Comparison of ENCODE assay signal across 19 cellular contexts in genomic region chr11:36116161-36116560, GRCh38.
DNase-seq lines count a peak whose midpoint lies in the region; ATAC-seq, FAIRE-seq and TF ChIP-seq lines count a peak whose summit lies in the region.
"Had no signal": no experiment of that assay in that cellular context is flagged by ENCODE, and none has a peak within 500 bp of the region (broad histone marks: within the 10 kb centered on the region; RNA-seq: fewer than 3 reads in every experiment).

No MANE protein-coding gene starts in this region.

- in situ Hi-C loops in G401 (cut with HindIII; ENCODE audit: low sequenced_read_pairs): no loop called here

- H3K14ac ChIP-seq in H1 (ENCODE audit: insufficient read length): no peak overlapping the region

- H3K27ac Mint-ChIP-seq in glutamatergic neuron (ENCODE audit: unreplicated experiment): peak overlapping the region; percentile 85
- H3K27ac Mint-ChIP-seq: B cell; CD8-positive, alpha-beta T cell; GM23338; IgD-negative memory B cell had no signal

- no peak overlapping the region for H2BK12ac ChIP-seq in H1 (ENCODE audit: low read depth, low read length)

- H3K23ac ChIP-seq in H1 (ENCODE audit: insufficient read length): no peak overlapping the region

- peak overlapping the region; percentile 20 for H4K91ac ChIP-seq in H1 (replicated peaks; ENCODE audit: insufficient read length, low read length)

- H3K4me2 ChIP-seq in H1 (ENCODE audit: insufficient read depth in 1 of 2, low read depth in 2 of 2, low read length in 2 of 2): no peak overlapping the region
- H3K4me2 ChIP-seq: GM23338 had no signal

- TF ChIP-seq EP300 in H1 (IDR thresholded peaks at IDR 0.05; ENCODE audit: borderline replicate concordance in 1 of 2, low read depth in 2 of 2, low read length in 2 of 2): no peak

- TF ChIP-seq RAD21 in H1 (IDR thresholded peaks at IDR 0.05 in 1 of 2, conservative IDR thresholded peaks at IDR 0.05 in 1 of 2; ENCODE audit: low read depth in 2 of 2, low read length in 2 of 2): no peak

- H4K8ac ChIP-seq in H1 (ENCODE audit: extremely low read depth, insufficient read depth, low read length): no peak overlapping the region

- H3K27ac ChIP-seq in H1 (ENCODE audit: low read depth, low read length): no peak overlapping the region
- H3K27ac ChIP-seq: C4-2B had no signal

- H2BK5ac ChIP-seq in H1 (ENCODE audit: low read depth, low read length): no peak overlapping the region

- H3K9ac ChIP-seq in H1 (replicated peaks in 1 of 4; ENCODE audit: extremely low read depth in 1 of 4, low read depth in 3 of 4, low read length in 3 of 4): no peak overlapping the region

- no peak for TF ChIP-seq POLR2A in H1 (IDR thresholded peaks at IDR 0.05; ENCODE audit: control extremely low read depth in 1 of 2, low read depth in 2 of 2, low read length in 2 of 2)

- POLR2A ChIA-PET in H1 (lab: Charles Lee; ENCODE audit: partially characterized antibody) (no interaction called here), GM10248 (lab: Yijun Ruan, JAX) (no interaction called here)

- DNase-seq in G401 (ENCODE audit: low spot score) (peak; percentile 80), NCI-H2171 (lab: John Stamatoyannopoulos, UW) (peak; percentile 86), H1 (ENCODE audit: low read depth in 1 of 2, low spot score in 2 of 2) (no peak), glutamatergic neuron (peak; percentile 40), GM10248 (ENCODE audit: extremely low spot score) (no peak)
- no peak for DNase-seq in activated naive CD4-positive, alpha-beta T cell (lab: John Stamatoyannopoulos, UW)
- DNase-seq: ACHN; CD8-positive, alpha-beta T cell; COR-L47; DMS53; H9 had no signal

- H2BK15ac ChIP-seq in H1 (ENCODE audit: low read length): no peak overlapping the region

- H2BK120ac ChIP-seq in H1 (replicated peaks; ENCODE audit: low read depth, low read length): no peak overlapping the region

- CTCF ChIA-PET in H1 (lab: Charles Lee; ENCODE audit: partially characterized antibody) (interaction anchor here (0.6 to 2.3 kb wide), 10 partner anchors 9 to 316 kb away, joined by 3 to 10 read pairs (median 4); no protein-coding TSS in a partner anchor), GM10248 (lab: Yijun Ruan, JAX) (interaction anchor here (1.0 to 2.1 kb wide), 6 partner anchors 8 to 500 kb away, joined by 3 to 7 read pairs (median 3); no protein-coding TSS in a partner anchor)

- H3K79me2 ChIP-seq in H1 (ENCODE audit: control insufficient read depth in 1 of 2, insufficient read depth in 2 of 2, low read length in 2 of 2): 0 out of 4 replicates have a peak, but pooled peaks cover 0 to 5% of the 10 kb centered on the region in 2 experiments

- no peak overlapping the region for H3K56ac ChIP-seq in H1 (replicated peaks; ENCODE audit: insufficient read length, low read depth, low read length)

- H3K4me1 Mint-ChIP-seq in glutamatergic neuron (ENCODE audit: low read depth, unreplicated experiment): peaks cover 22% of the 10 kb centered on the region
- H3K4me1 Mint-ChIP-seq: B cell, IgD-negative memory B cell had no signal

- peaks cover 12% of the 10 kb centered on the region for H3K36me3 Mint-ChIP-seq in glutamatergic neuron (ENCODE audit: unreplicated experiment)
- H3K36me3 Mint-ChIP-seq: CD8-positive, alpha-beta T cell; IgD-negative memory B cell had no signal

- H3K4me3 ChIP-seq in H1 (ENCODE audit: extremely low read depth in 1 of 4, insufficient read depth in 2 of 4, low read depth in 3 of 4, low read length in 4 of 4): no peak overlapping the region
- H3K4me3 ChIP-seq: GM12878, GM23338 had no signal

- no peak for ATAC-seq in HG03196 (IDR thresholded peaks at IDR 0.05; ENCODE audit: unreplicated experiment)
- ATAC-seq in HG03135 (IDR thresholded peaks at IDR 0.05; ENCODE audit: unreplicated experiment): no peak
- ATAC-seq: CD8-positive, alpha-beta T cell; GM12878; GM23338 had no signal

- no peaks in the 10 kb centered on the region for H4K20me1 ChIP-seq in H1 (replicated peaks in 1 of 2; ENCODE audit: control insufficient read depth in 1 of 2, insufficient read depth in 2 of 2, low read length in 2 of 2)

- H3K36me3 ChIP-seq in H1 (ENCODE audit: control insufficient read depth in 2 of 4, insufficient read depth in 4 of 4, low read length in 3 of 4): peaks cover 0 to 24% (median 8%) of the 10 kb centered on the region in 4 experiments; a peak in 3 of 8 replicates

- WGBS in H1 (ENCODE audit: extremely low coverage in 1 of 2, insufficient coverage in 1 of 2, insufficient read length in 1 of 2, insufficient replicate concordance in 2 of 2, low coverage in 1 of 2, low lambda C conversion rate in 2 of 2, missing lambda C conversion rate in 1 of 2), 2 experiments: 89% methylated on average over 6 of the region's 6 CpGs; no CpG with 5 or more reads in 1 of the 2 experiments

- H2BK20ac ChIP-seq in H1 (ENCODE audit: low read length): no peak overlapping the region; the same call in 1 of the 2 replicates

- H3K27me3 ChIP-seq in H1 (replicated peaks in 1 of 4; ENCODE audit: control insufficient read depth in 3 of 4, extremely low read depth in 1 of 4, insufficient read depth in 3 of 4, low read length in 3 of 4): no peaks in the 10 kb centered on the region

- no peak overlapping the region for H2AFZ ChIP-seq in H1 (ENCODE audit: low read length)
- H2AFZ ChIP-seq: GM23338 had no signal

- FAIRE-seq in H1 (lab: Jason Lieb, UNC): no peak
- FAIRE-seq: D721Med, GM12878 had no signal

- no peak overlapping the region for H4K5ac ChIP-seq in H1 (ENCODE audit: insufficient read length, low read depth, low read length)

- H2AK5ac ChIP-seq in H1 (ENCODE audit: low read depth, low read length): no peak overlapping the region

- no peak overlapping the region for H3K18ac ChIP-seq in H1 (ENCODE audit: extremely low read depth, low read length)

- no peaks in the 10 kb centered on the region for H3K79me1 ChIP-seq in H1 (ENCODE audit: low read depth, low read length)

- H3K9me3 ChIP-seq in H1 (ENCODE audit: insufficient read depth in 2 of 2, low read depth in 1 of 2, low read length in 1 of 2): peaks cover 12 to 18% of the 10 kb centered on the region in 2 experiments

- TF ChIP-seq CTCF in H1 (IDR thresholded peaks at IDR 0.05; ENCODE audit: control extremely low read depth in 1 of 3, insufficient read depth in 1 of 3, low read depth in 1 of 3, low read length in 3 of 3): no peak
- no peak for TF ChIP-seq CTCF in glutamatergic neuron (IDR thresholded peaks at IDR 0.05; ENCODE audit: partially characterized antibody, unreplicated experiment)
- TF ChIP-seq CTCF in GM10248 (IDR thresholded peaks at IDR 0.05; ENCODE audit: control extremely low read depth, extremely low read depth, low read depth, missing control alignments): no peak

- no peak overlapping the region for H3K4ac ChIP-seq in H1 (replicated peaks; ENCODE audit: insufficient read length, low read depth, low read length)

- H3K27me3 Mint-ChIP-seq in glutamatergic neuron (ENCODE audit: unreplicated experiment): no peaks in the 10 kb centered on the region
- H3K27me3 Mint-ChIP-seq: IgD-negative memory B cell had no signal

- peaks cover 6% of the 10 kb centered on the region for H3K9me3 Mint-ChIP-seq in glutamatergic neuron (ENCODE audit: unreplicated experiment)

- H3K23me2 ChIP-seq in H1 (ENCODE audit: low read depth, low read length): no peaks in the 10 kb centered on the region

- H3K4me3 Mint-ChIP-seq in glutamatergic neuron (ENCODE audit: unreplicated experiment): no peak overlapping the region
- H3K4me3 Mint-ChIP-seq: B cell; CD8-positive, alpha-beta T cell; GM23338; H9; IgD-negative memory B cell had no signal

- peaks cover 1 to 9% (median 4%) of the 10 kb centered on the region in 4 experiments for H3K4me1 ChIP-seq in H1 (replicated peaks in 1 of 4; ENCODE audit: control insufficient read depth in 3 of 4, insufficient read depth in 4 of 4, low read length in 3 of 4)

TF ChIP-seq in H1, 55 proteins besides CTCF, POLR2A, EP300 and RAD21:
- TF ChIP-seq ATF3 (IDR thresholded peaks at IDR 0.05; ENCODE audit: insufficient read depth, low read depth, low read length) (no peak), TEAD4 (IDR thresholded peaks at IDR 0.05; ENCODE audit: low read depth, low read length) (no peak), SIX5 (IDR thresholded peaks at IDR 0.05; ENCODE audit: low read depth, low read length) (no peak), TAF7 (optimal IDR thresholded peaks at IDR 0.05; ENCODE audit: borderline replicate concordance, low read depth, low read length) (no peak), PHF8 (conservative IDR thresholded peaks at IDR 0.05; ENCODE audit: low read depth, low read length) (no peak), ATF2 (IDR thresholded peaks at IDR 0.05; ENCODE audit: low read length) (no peak), HDAC2 (IDR thresholded peaks at IDR 0.05; ENCODE audit: borderline replicate concordance in 1 of 2, low read depth in 2 of 2, low read length in 2 of 2) (no peak), BCL11A (IDR thresholded peaks at IDR 0.05; ENCODE audit: low read depth in 2 of 2, low read length in 2 of 2) (no peak), SIN3A (conservative IDR thresholded peaks at IDR 0.05 in 1 of 2, IDR thresholded peaks at IDR 0.05 in 1 of 2; ENCODE audit: low read depth in 1 of 2, low read length in 2 of 2) (no peak), SP2 (IDR thresholded peaks at IDR 0.05; ENCODE audit: low read length) (no peak), EZH2 (IDR thresholded peaks at IDR 0.05; ENCODE audit: low read depth, low read length, severe bottlenecking) (no peak), EGR1 (IDR thresholded peaks at IDR 0.05; ENCODE audit: borderline replicate concordance, low read depth, low read length) (no peak), CHD2 (IDR thresholded peaks at IDR 0.05; ENCODE audit: low read length) (no peak)

Comparison
In these comparisons a context has a peak if more than half of its experiments do, and no peak if none do; other contexts are left out.
1. DNase-seq: peak in G401 (single experiment), NCI-H2171 (single experiment) and glutamatergic neuron (single experiment); none in H1 (0 of 2), activated naive CD4-positive, alpha-beta T cell (0 of 4) and GM10248 (single experiment).